Comparison of ENCODE assay signal across 8 cellular contexts in genomic region chr12:107079172-107080011, GRCh38. TPM values are rescaled to one million over a fixed set of nuclear protein-coding genes. Genes with fewer than 3 reads are reported as not detected.
DNase-seq lines count a peak whose midpoint lies in the region; TF ChIP-seq lines count a peak whose summit lies in the region.

No MANE protein-coding gene starts in this region.

- no peaks in the 10 kb centered on the region for H3K27me3 ChIP-seq in kidney epithelial cell (ENCODE audit: control insufficient read depth, insufficient read depth, low read length)
- no peaks in the 10 kb centered on the region for H3K27me3 ChIP-seq in sigmoid colon

- no peak for TF ChIP-seq POLR2A in sigmoid colon (IDR thresholded peaks at IDR 0.05)

- intact Hi-C loops in sigmoid colon (cut with DNase I) = no loop called here

- H3K9me3 ChIP-seq in sigmoid colon = no peaks in the 10 kb centered on the region

- H3K36me3 ChIP-seq in kidney epithelial cell (ENCODE audit: control insufficient read depth, insufficient read depth, low read length) (no peaks in the 10 kb centered on the region), sigmoid colon (no peaks in the 10 kb centered on the region)

- TF ChIP-seq CTCF in AG09309 (IDR thresholded peaks at IDR 0.05; ENCODE audit: control insufficient read depth, insufficient read depth, low read depth, low read length, missing control alignments) (peak; percentile 60), GM12875 (IDR thresholded peaks at IDR 0.05; ENCODE audit: borderline replicate concordance, insufficient read depth, low read depth, low read length) (peak; percentile 56; the same call in 1 of the 2 replicates), kidney epithelial cell (IDR thresholded peaks at IDR 0.05; ENCODE audit: insufficient read depth, low read length, poor library complexity, severe bottlenecking) (peak; percentile 43), sigmoid colon (IDR thresholded peaks at IDR 0.05) (peak in 1 of 4 experiments; percentile 9)

- no peak for TF ChIP-seq EP300 in sigmoid colon (IDR thresholded peaks at IDR 0.05)

- peaks cover 0 to 19% (median 9%) of the 10 kb centered on the region in 4 donors for H3K4me1 ChIP-seq in sigmoid colon

- H3K4me3 ChIP-seq in AG09309 (ENCODE audit: control insufficient read depth, low read depth, low read length) (no peak overlapping the region), GM12875 (ENCODE audit: low read depth, low read length) (no peak overlapping the region), kidney epithelial cell (ENCODE audit: low read depth, low read length) (no peak overlapping the region), sigmoid colon (no peak overlapping the region)

- no peak overlapping the region for H3K27ac ChIP-seq in sigmoid colon

- no peak for DNase-seq in AG09309 (ENCODE audit: low read depth)
- DNase-seq in SW 1271 (lab: John Stamatoyannopoulos, UW) = peak; percentile 8 to 49
- no peak for DNase-seq in kidney epithelial cell (ENCODE audit: low read depth)
- DNase-seq in sigmoid colon = no peak
- no peak for DNase-seq in NCI-H146 (lab: John Stamatoyannopoulos, UW)
- DNase-seq in NCI-H1436 treated with DMSO at 0.1 percent for 48 hours (lab: John Stamatoyannopoulos, UW) = no peak
- no peak for DNase-seq in C1 segment of cervical spinal cord (lab: John Stamatoyannopoulos, UW)

- 90 to 98% methylated on average over 2 of the region's 2 CpGs for WGBS in sigmoid colon, 2 donors

RNA-seq across cellular contexts. Expression of gene CRY1, which starts 14.0 kb away (rescaled TPM):
- total RNA-seq in kidney epithelial cell (20.6 and 21.8 TPM in 2 replicates), sigmoid colon (10 to 100 TPM; 20.3 to 40.4 (median 27.3) TPM)
- polyA plus RNA-seq in sigmoid colon = 1 to 10 TPM; 7.2 to 9.7 (median 7.7) TPM

Comparison
In these comparisons a context has a peak if more than half of its experiments do, and no peak if none do; other contexts are left out.
1. DNase-seq: peak in SW 1271 (2 of 2); none in AG09309 (single experiment), kidney epithelial cell (single experiment), sigmoid colon (single experiment), NCI-H146 (single experiment), NCI-H1436 treated with DMSO at 0.1 percent for 48 hours (single experiment) and C1 segment of cervical spinal cord (0 of 14).